22 cellular contexts compared by ENCODE assay signal in the genomic region with DNA sequence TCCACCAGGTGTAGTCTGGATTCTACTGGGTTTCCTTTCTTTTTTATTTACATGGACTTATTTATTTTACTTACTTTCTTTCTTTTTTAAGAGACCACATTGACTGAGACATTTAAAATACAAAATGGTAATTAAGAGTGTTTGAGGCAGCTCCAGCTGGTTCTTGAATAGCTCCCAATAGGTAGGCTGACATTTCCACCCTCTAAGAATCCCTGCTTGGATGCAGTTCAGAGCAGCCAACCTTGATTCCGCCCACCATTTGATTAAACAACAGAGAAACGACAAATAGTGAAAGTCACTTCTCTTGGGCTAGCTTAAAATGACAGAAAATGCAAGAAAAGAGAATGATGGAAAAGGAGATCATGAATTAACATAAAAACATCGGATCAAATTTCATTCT.
DNase-seq lines count a peak whose midpoint lies in the region; ATAC-seq and TF ChIP-seq lines count a peak whose summit lies in the region.
"Had no signal": no experiment of that assay in that cellular context is flagged by ENCODE, and none has a peak within 500 bp of the region (broad histone marks: within the 10 kb centered on the region; RNA-seq: fewer than 3 reads in every experiment).

No MANE protein-coding gene starts in this region.

- H3K9me3 ChIP-seq in H9 (ENCODE audit: control insufficient read depth, low read depth, low read length): no peaks in the 10 kb centered on the region
- H3K9me3 ChIP-seq: A549; BE2C; BLaER1 treated with 17β-estradiol and CSF1 and Interleukin-3, amounts not matched to agents 10 nM and 100 nM had no signal

- TF ChIP-seq CTCF in H9 (conservative IDR thresholded peaks at IDR 0.05): no peak
- no peak for TF ChIP-seq CTCF in WTC11 (IDR thresholded peaks at IDR 0.05)

- H3K36me3 Mint-ChIP-seq in H9 (ENCODE audit: insufficient read depth in 1 of 3, low read depth in 3 of 3) (no peaks in the 10 kb centered on the region), WTC11 (no peaks in the 10 kb centered on the region)
- H3K36me3 Mint-ChIP-seq: CD14-positive monocyte; CD8-positive, alpha-beta memory T cell had no signal

- CTCF ChIA-PET in WTC11 (lab: Charles Lee): interaction anchor here (1.3 to 1.7 kb wide), 3 partner anchors 20 to 209 kb away, joined by 3 to 5 read pairs (median 3); no protein-coding TSS in a partner anchor

- no CpG with 5 or more reads among the region's 3 CpGs for WGBS in H9 (ENCODE audit: extremely low coverage, insufficient read length, low lambda C conversion rate)

- H3K27ac Mint-ChIP-seq in H9 (peak overlapping the region in 2 of 3 experiments; percentile 25 to 55; a peak in 3 of 7 replicates), WTC11 (peak overlapping the region; percentile 92; the same call in 1 of the 2 replicates)
- H3K27ac Mint-ChIP-seq: CD14-positive monocyte; CD4-positive, alpha-beta T cell; CD8-positive, alpha-beta memory T cell had no signal

- no peak overlapping the region for H3K4me2 ChIP-seq in H9 (ENCODE audit: insufficient read depth, insufficient read length, low read length)
- H3K4me2 ChIP-seq: A549; BLaER1 treated with 17β-estradiol and CSF1 and Interleukin-3, amounts not matched to agents 10 nM and 100 nM had no signal

- H3K9me3 Mint-ChIP-seq in H9 (no peaks in the 10 kb centered on the region), WTC11 (no peaks in the 10 kb centered on the region)
- H3K9me3 Mint-ChIP-seq: CD14-positive monocyte had no signal

- H3K23ac ChIP-seq in H9 (ENCODE audit: insufficient read length, low read depth, low read length): no peak overlapping the region

- POLR2A ChIA-PET in WTC11 (lab: Charles Lee): interaction anchor here (1.0 kb wide), 1 partner anchor 12 kb away, joined by 3 read pairs; no protein-coding TSS in a partner anchor

- no peak overlapping the region for H2BK12ac ChIP-seq in H9 (ENCODE audit: insufficient read length, low read depth, low read length)

- H3K4me1 Mint-ChIP-seq in H9 (peaks cover 14 to 19% of the 10 kb centered on the region in 2 experiments), WTC11 (peaks cover 31% of the 10 kb centered on the region)
- H3K4me1 Mint-ChIP-seq: CD14-positive monocyte; CD8-positive, alpha-beta memory T cell had no signal

- H3K27ac ChIP-seq in H9 (ENCODE audit: insufficient read length, low read depth, low read length): no peak overlapping the region
- H3K27ac ChIP-seq: A549; BLaER1 treated with 17β-estradiol and CSF1 and Interleukin-3, amounts not matched to agents 10 nM and 100 nM had no signal

- no peak overlapping the region for H2BK20ac ChIP-seq in H9 (ENCODE audit: low read depth, low read length, poor library complexity, severe bottlenecking)

- no peak overlapping the region for H3K14ac ChIP-seq in H9 (ENCODE audit: insufficient read depth, low read length)

- H2BK120ac ChIP-seq in H9 (ENCODE audit: low read depth, low read length, poor library complexity, severe bottlenecking): no peak overlapping the region

- no peaks in the 10 kb centered on the region for H3K27me3 ChIP-seq in H9 (ENCODE audit: insufficient read depth, low read length)
- H3K27me3 ChIP-seq: BE2C; BLaER1 treated with 17β-estradiol and CSF1 and Interleukin-3, amounts not matched to agents 10 nM and 100 nM had no signal

- no peak overlapping the region for H3T11ph ChIP-seq in H9 (ENCODE audit: low read length)

- H4K91ac ChIP-seq in H9 (ENCODE audit: insufficient read length, low read depth, low read length): no peak overlapping the region

- ATAC-seq in WTC11 (peak; percentile 75), GM21447 (IDR thresholded peaks at IDR 0.05; ENCODE audit: unreplicated experiment) (no peak), GM19463 (IDR thresholded peaks at IDR 0.05; ENCODE audit: unreplicated experiment) (no peak), HG03469 (IDR thresholded peaks at IDR 0.05; ENCODE audit: unreplicated experiment) (no peak)
- ATAC-seq: A549 had no signal

- peaks cover 5% of the 10 kb centered on the region for H3K4me1 ChIP-seq in H9 (ENCODE audit: insufficient read depth, low read length)
- H3K4me1 ChIP-seq: A549; BLaER1 treated with 17β-estradiol and CSF1 and Interleukin-3, amounts not matched to agents 10 nM and 100 nM had no signal

- no peaks in the 10 kb centered on the region for H3K23me2 ChIP-seq in H9 (ENCODE audit: insufficient read length, low read depth, low read length, poor library complexity, severe bottlenecking)

- H3K27me3 Mint-ChIP-seq in H9 (ENCODE audit: low read depth): no peaks in the 10 kb centered on the region
- no peaks in the 10 kb centered on the region for H3K27me3 Mint-ChIP-seq in WTC11 (ENCODE audit: low read depth)
- H3K27me3 Mint-ChIP-seq: CD4-positive, alpha-beta T cell; CD8-positive, alpha-beta memory T cell had no signal

- DNase-seq in NCI-H2081 (lab: John Stamatoyannopoulos, UW) (peak; percentile 2 to 40), NCI-H2081 treated with DMSO at 0.1 percent for 48 hours (lab: John Stamatoyannopoulos, UW) (no peak), COR-L47 (lab: John Stamatoyannopoulos, UW) (peak; percentile 54), H9 (no peak), WTC11 (ENCODE audit: low spot score) (no peak)
- DNase-seq: 8988T; ACHN; AML-193; BE2C; Calu3; CD4-positive, alpha-beta T cell; CD8-positive, alpha-beta memory T cell; DMS53; DMS79 treated with DMSO at 0.1 percent for 48 hours; GOT3; HCEC 1CT had no signal

- no peak overlapping the region for H2AFZ ChIP-seq in H9 (ENCODE audit: low read length)

- no peak overlapping the region for H3K56ac ChIP-seq in H9 (ENCODE audit: insufficient read length, low read depth, low read length)

- no peak overlapping the region for H4K5ac ChIP-seq in H9 (ENCODE audit: insufficient read length, low read depth, low read length)

- no peak overlapping the region for H3K9ac ChIP-seq in H9 (ENCODE audit: extremely low read depth, insufficient read length, low read length)
- H3K9ac ChIP-seq: BLaER1 treated with 17β-estradiol and CSF1 and Interleukin-3, amounts not matched to agents 10 nM and 100 nM had no signal

- H4K20me1 ChIP-seq in H9 (ENCODE audit: control insufficient read depth, insufficient read depth, insufficient read length): no peaks in the 10 kb centered on the region
- H4K20me1 ChIP-seq: BLaER1 treated with 17β-estradiol and CSF1 and Interleukin-3, amounts not matched to agents 10 nM and 100 nM had no signal

- H3K18ac ChIP-seq in H9 (ENCODE audit: insufficient read length, low read depth, low read length): no peak overlapping the region

- H3K4me3 Mint-ChIP-seq in H9: no peak overlapping the region
- H3K4me3 Mint-ChIP-seq in WTC11: no peak overlapping the region
- H3K4me3 Mint-ChIP-seq: CD14-positive monocyte; CD4-positive, alpha-beta T cell; CD8-positive, alpha-beta memory T cell had no signal

- H3K79me2 ChIP-seq in H9 (ENCODE audit: insufficient read depth, low read length): no peaks in the 10 kb centered on the region

- no peaks in the 10 kb centered on the region for H3K79me1 ChIP-seq in H9 (ENCODE audit: insufficient read depth, low read depth, low read length, poor library complexity, severe bottlenecking)

- H2BK5ac ChIP-seq in H9 (ENCODE audit: insufficient read length, low read length): no peak overlapping the region

- no peak overlapping the region for H2AK5ac ChIP-seq in H9 (ENCODE audit: insufficient read length, low read length)

- no peak overlapping the region for H4K8ac ChIP-seq in H9 (replicated peaks; ENCODE audit: insufficient read length, low read depth, low read length)

- no peak overlapping the region for H3K4ac ChIP-seq in H9 (ENCODE audit: low read depth, low read length)

- H2BK15ac ChIP-seq in H9 (ENCODE audit: low read depth, low read length): no peak overlapping the region

TF ChIP-seq in WTC11, 78 proteins besides CTCF, POLR2A, EP300 and RAD21 (continues in another document):
- TF ChIP-seq, protein P1, sequence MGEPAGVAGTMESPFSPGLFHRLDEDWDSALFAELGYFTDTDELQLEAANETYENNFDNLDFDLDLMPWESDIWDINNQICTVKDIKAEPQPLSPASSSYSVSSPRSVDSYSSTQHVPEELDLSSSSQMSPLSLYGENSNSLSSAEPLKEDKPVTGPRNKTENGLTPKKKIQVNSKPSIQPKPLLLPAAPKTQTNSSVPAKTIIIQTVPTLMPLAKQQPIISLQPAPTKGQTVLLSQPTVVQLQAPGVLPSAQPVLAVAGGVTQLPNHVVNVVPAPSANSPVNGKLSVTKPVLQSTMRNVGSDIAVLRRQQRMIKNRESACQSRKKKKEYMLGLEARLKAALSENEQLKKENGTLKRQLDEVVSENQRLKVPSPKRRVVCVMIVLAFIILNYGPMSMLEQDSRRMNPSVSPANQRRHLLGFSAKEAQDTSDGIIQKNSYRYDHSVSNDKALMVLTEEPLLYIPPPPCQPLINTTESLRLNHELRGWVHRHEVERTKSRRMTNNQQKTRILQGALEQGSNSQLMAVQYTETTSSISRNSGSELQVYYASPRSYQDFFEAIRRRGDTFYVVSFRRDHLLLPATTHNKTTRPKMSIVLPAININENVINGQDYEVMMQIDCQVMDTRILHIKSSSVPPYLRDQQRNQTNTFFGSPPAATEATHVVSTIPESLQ (CRISPR knock-in tag; IDR thresholded peaks at IDR 0.05): no peak

Comparison
In these comparisons a context has a peak if more than half of its experiments do, and no peak if none do; other contexts are left out.
1. DNase-seq: peak in NCI-H2081 (2 of 2) and COR-L47 (single experiment); none in NCI-H2081 treated with DMSO at 0.1 percent for 48 hours (single experiment), H9 (single experiment) and WTC11 (single experiment).